In the genomic region with DNA sequence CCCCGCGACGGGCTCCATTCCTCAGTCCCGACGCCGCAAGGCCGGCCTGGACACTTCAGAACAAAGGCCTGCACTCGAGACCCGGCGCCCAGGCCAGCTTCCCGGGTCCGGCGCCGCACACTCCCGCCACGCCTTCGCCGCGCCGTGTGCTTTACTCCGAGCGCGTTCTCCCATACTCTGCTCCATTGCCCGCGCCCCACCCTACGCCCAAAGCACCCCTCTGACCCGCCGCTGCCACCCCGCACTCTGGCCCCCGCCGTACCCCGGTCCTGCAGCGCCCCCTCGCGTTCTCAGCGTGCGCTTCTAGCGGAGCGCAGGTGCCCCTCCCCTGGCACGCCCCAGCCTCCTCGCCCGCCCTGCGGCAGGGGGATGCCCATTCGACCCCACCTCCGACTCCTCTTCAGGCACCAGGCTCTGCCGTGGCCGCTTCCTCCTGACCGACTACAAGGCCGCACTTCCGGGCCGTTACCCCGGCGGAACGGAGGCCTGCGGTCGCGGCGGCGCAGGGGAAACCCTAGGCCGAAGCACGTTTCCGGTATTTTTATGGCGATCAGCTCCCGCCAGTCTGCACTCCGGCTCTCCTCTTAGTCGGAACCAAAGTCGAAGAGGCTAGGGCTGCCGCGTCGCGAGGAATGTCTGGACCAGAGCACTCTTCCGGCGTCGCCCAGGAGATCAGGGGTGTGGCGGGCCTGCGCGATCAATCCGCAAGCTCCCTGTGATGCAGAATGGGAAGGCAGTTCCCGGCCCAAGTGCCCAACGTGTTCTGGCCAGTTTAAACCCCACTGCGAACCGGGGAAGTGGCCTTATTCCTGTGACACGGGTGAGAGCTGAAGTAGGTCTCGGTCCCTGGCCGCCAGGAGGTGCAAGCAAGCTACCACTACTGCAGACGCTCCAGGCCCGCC, we compare ENCODE assay signal across 8 cellular contexts. TPM values are rescaled to one million over a fixed set of nuclear protein-coding genes. Genes with fewer than 3 reads are reported as not detected.
DNase-seq lines count a peak whose midpoint lies in the region; ATAC-seq and FAIRE-seq lines count a peak whose summit lies in the region.

A gene (minus strand): TSS at position 456 of the 902 bp plus-strand sequence. CDS start 2,137 bp downstream, outside the sequence.

- H3K36me3 ChIP-seq in endocrine pancreas (ENCODE audit: control insufficient read depth, insufficient read depth, low read length) (no peaks in the 10 kb centered on the region), mesendoderm (ENCODE audit: control insufficient read depth, insufficient read depth, low read length) (peaks cover 5% of the 10 kb centered on the region)

- no peak within 1 kb of the TSS for H2BK15ac ChIP-seq in mesendoderm (replicated peaks; ENCODE audit: low read depth)

- peak within 1 kb of the TSS; percentile 93 for H3K4me2 ChIP-seq in mesendoderm (ENCODE audit: low read length)

- peak within 1 kb of the TSS; percentile 93 for H3K9ac ChIP-seq in endocrine pancreas (ENCODE audit: control insufficient read depth, insufficient read depth, low read length)
- peak within 1 kb of the TSS; percentile 90 for H3K9ac ChIP-seq in mesendoderm (ENCODE audit: low read length)

- no peaks in the 10 kb centered on the region for H3K27me3 ChIP-seq in endocrine pancreas (ENCODE audit: control insufficient read depth, insufficient read depth, low read length)
- no peaks in the 10 kb centered on the region for H3K27me3 ChIP-seq in mesendoderm (ENCODE audit: insufficient read depth, low read length, poor library complexity)

- no peaks in the 10 kb centered on the region for H3K9me3 ChIP-seq in endocrine pancreas (ENCODE audit: control insufficient read depth, low read length)

- peak within 1 kb of the TSS; percentile 56 for H3K23ac ChIP-seq in mesendoderm (ENCODE audit: low read length)

- H3K18ac ChIP-seq in mesendoderm (ENCODE audit: low read length): peak within 1 kb of the TSS; percentile 75

- peak; percentile 67 for ATAC-seq in GM21367 (IDR thresholded peaks at IDR 0.05; ENCODE audit: unreplicated experiment)

- peak within 1 kb of the TSS; percentile 95 for H3K27ac ChIP-seq in mesendoderm (ENCODE audit: low read depth, low read length)

- H3K4ac ChIP-seq in mesendoderm (ENCODE audit: low read depth, low read length): peak within 1 kb of the TSS; percentile 86

- H3K4me1 ChIP-seq in endocrine pancreas (ENCODE audit: control insufficient read depth, insufficient read depth, low read length): no peaks in the 10 kb centered on the region
- H3K4me1 ChIP-seq in mesendoderm (ENCODE audit: control insufficient read depth, low read depth, low read length): peaks cover 7% of the 10 kb centered on the region

- H3K79me2 ChIP-seq in mesendoderm (ENCODE audit: control insufficient read depth, insufficient read depth, low read length): peaks cover 14% of the 10 kb centered on the region

- in situ Hi-C loops in Caki2 (cut with HindIII; ENCODE audit: low pct_unique_long_range_greater_than_20kb, low sequenced_read_pairs): no loop called here

- H3K4me3 ChIP-seq in endocrine pancreas (ENCODE audit: control insufficient read depth, insufficient read depth, low read length) (peak within 1 kb of the TSS; percentile 56), mesendoderm (ENCODE audit: low read length) (peak within 1 kb of the TSS; percentile 62)

- peak; percentile 86 for FAIRE-seq in HTR-8/SVneo (lab: Jason Lieb, UNC)

- H3K79me1 ChIP-seq in mesendoderm (ENCODE audit: low read length): peaks cover 18% of the 10 kb centered on the region

- peak; percentile 99 for DNase-seq in Caki2 (ENCODE audit: low read depth)
- DNase-seq in HTR-8/SVneo (ENCODE audit: insufficient read length, low spot score): peak; percentile 85
- DNase-seq in NOMO-1 treated with DMSO at 0.1 percent for 48 hours (lab: John Stamatoyannopoulos, UW; ENCODE audit: unreplicated experiment): peak; percentile 97
- DNase-seq in activated CD8-positive, alpha-beta memory T cell treated with anti-CD3 and anti-CD28 coated beads for 48 hours (ENCODE audit: low read depth in 2 of 3, low spot score in 2 of 3): peak; percentile 91 to 93 (median 91)
- peak; percentile 98 for DNase-seq in mesendoderm
- peak; percentile 74 for DNase-seq in stimulated activated CD8-positive, alpha-beta memory T cell treated with anti-CD3 and anti-CD28 coated beads, Interleukin-15, amount 100 ng/mL, for 1 hour (ENCODE audit: low read depth)

- WGBS in mesendoderm (ENCODE audit: extremely low coverage, insufficient coverage, low lambda C conversion rate): no CpG with 5 or more reads among the region's 87 CpGs

- H2AK5ac ChIP-seq in mesendoderm (ENCODE audit: low read length): peak within 1 kb of the TSS; percentile 54

- H2BK5ac ChIP-seq in mesendoderm (ENCODE audit: low read length): peak within 1 kb of the TSS; percentile 80

- peak within 1 kb of the TSS; percentile 60 for H4K5ac ChIP-seq in mesendoderm (ENCODE audit: low read length)

- H2BK120ac ChIP-seq in mesendoderm (ENCODE audit: low read depth, low read length): peak within 1 kb of the TSS; percentile 8

- peak within 1 kb of the TSS; percentile 43 for H4K8ac ChIP-seq in mesendoderm (ENCODE audit: low read depth, low read length)

- peak within 1 kb of the TSS; percentile 97 for H3K56ac ChIP-seq in mesendoderm (ENCODE audit: low read length)

RNA-seq across cellular contexts. Expression of the gene that starts here (rescaled TPM):
- total RNA-seq in Caki2 (2014; rRNA removed; shearing (Covaris generic); ENCODE audit: low replicate concordance): 8.9 and 13.5 TPM in 2 replicates
- 13.0 TPM for polyA plus RNA-seq in mesendoderm (2013, experiment 1 of 2)
- polyA plus RNA-seq in mesendoderm (2013, experiment 2 of 2): 12.6 TPM

Comparison
In these comparisons a context has a peak if more than half of its experiments do, and no peak if none do; other contexts are left out.
1. Peak in every context shown above with its lines: DNase-seq, ATAC-seq, H3K4me3 ChIP-seq and H3K27ac ChIP-seq.